8 cellular contexts compared by ENCODE assay signal in genomic region chr12:77325505-77325904, GRCh38.
DNase-seq lines count a peak whose midpoint lies in the region; ATAC-seq and TF ChIP-seq lines count a peak whose summit lies in the region.

No MANE protein-coding gene starts in this region.

- TF ChIP-seq CTCF in HEK293 (tag by site-specific recombination; IDR thresholded peaks at IDR 0.05): no peak

- no peaks in the 10 kb centered on the region for H3K9me3 ChIP-seq in HEK293 (ENCODE audit: control insufficient read depth, insufficient read depth, low read depth, low read length)

- H3K27me3 Mint-ChIP-seq in dendritic cell treated with granulocyte-macrophage colony-stimulating factor and Interleukin-4, amounts not matched to agents 40 ng/mL and 50 ng/mL, for 4 days: peaks cover 40% of the 10 kb centered on the region
- H3K27me3 Mint-ChIP-seq in naive B cell: peaks cover 60 to 66% (median 64%) of the 10 kb centered on the region in 3 donors

- CTCF ChIA-PET in HEK293 (lab: Yijun Ruan, JAX): interaction anchor here (0.7 to 3.8 kb wide), 2 partner anchors 10 to 1177 kb away, joined by 3 to 13 read pairs; no protein-coding TSS in a partner anchor

- peaks cover 17% of the 10 kb centered on the region for H3K4me1 Mint-ChIP-seq in dendritic cell treated with granulocyte-macrophage colony-stimulating factor and Interleukin-4, amounts not matched to agents 40 ng/mL and 50 ng/mL, for 4 days (ENCODE audit: low read depth)
- H3K4me1 Mint-ChIP-seq in naive B cell: peaks cover 8 to 15% (median 14%) of the 10 kb centered on the region in 3 donors

- no peaks in the 10 kb centered on the region for H3K36me3 Mint-ChIP-seq in dendritic cell treated with granulocyte-macrophage colony-stimulating factor and Interleukin-4, amounts not matched to agents 40 ng/mL and 50 ng/mL, for 4 days (ENCODE audit: low read depth)
- H3K36me3 Mint-ChIP-seq in naive B cell: peaks cover 0 to 10% of the 10 kb centered on the region in 2 donors

- H3K9me3 Mint-ChIP-seq in dendritic cell treated with granulocyte-macrophage colony-stimulating factor and Interleukin-4, amounts not matched to agents 40 ng/mL and 50 ng/mL, for 4 days: no peaks in the 10 kb centered on the region
- no peaks in the 10 kb centered on the region for H3K9me3 Mint-ChIP-seq in naive B cell

- H3K27ac ChIP-seq in HEK293 (ENCODE audit: extremely low read depth, low read depth, low read length): no peak overlapping the region

- peak overlapping the region; percentile 56 for H3K4me3 ChIP-seq in HEK293 (ENCODE audit: low read depth, low read length)

- POLR2A ChIA-PET in HEK293 (lab: Yijun Ruan, JAX): no interaction called here

- no peaks in the 10 kb centered on the region for H3K36me3 ChIP-seq in HEK293 (ENCODE audit: control insufficient read depth in 2 of 2, insufficient read depth in 1 of 2, low read length in 2 of 2)

- H3K27ac Mint-ChIP-seq in dendritic cell treated with granulocyte-macrophage colony-stimulating factor and Interleukin-4, amounts not matched to agents 40 ng/mL and 50 ng/mL, for 4 days: no peak overlapping the region
- no peak overlapping the region for H3K27ac Mint-ChIP-seq in naive B cell

- H3K4me1 ChIP-seq in HEK293 (ENCODE audit: control insufficient read depth, insufficient read depth, low read length): no peaks in the 10 kb centered on the region

- DNase-seq in AG08395 (ENCODE audit: low spot score): peak; percentile 24
- DNase-seq in naive B cell: no peak
- no peak for DNase-seq in HT-29 (ENCODE audit: low spot score)
- no peak for DNase-seq in HPDE6-E6E7 (ENCODE audit: extremely low spot score)
- DNase-seq in dermis blood vessel endothelial cell: no peak

- intact Hi-C loops in dendritic cell treated with granulocyte-macrophage colony-stimulating factor and Interleukin-4, amounts not matched to agents 40 ng/mL and 50 ng/mL, for 4 days (cut with micrococcal nuclease): no loop called here

- H3K4me3 Mint-ChIP-seq in dendritic cell treated with granulocyte-macrophage colony-stimulating factor and Interleukin-4, amounts not matched to agents 40 ng/mL and 50 ng/mL, for 4 days: peak overlapping the region; percentile 79
- peak overlapping the region in 6 of 8 donors; percentile 53 to 84 (median 73) for H3K4me3 Mint-ChIP-seq in naive B cell

- ATAC-seq in naive B cell (ENCODE audit: low read depth in 2 of 2): no peak
- no peak for ATAC-seq in GM19455 (IDR thresholded peaks at IDR 0.05; ENCODE audit: unreplicated experiment)

TF ChIP-seq in HEK293, 187 proteins besides CTCF, POLR2A, EP300 and RAD21:
- TF ChIP-seq ZBTB8A (tag by site-specific recombination; IDR thresholded peaks at IDR 0.05) (no peak), GLIS2 (tag by site-specific recombination; IDR thresholded peaks at IDR 0.05) (peak; percentile 66), PRDM1 (tag by site-specific recombination; IDR thresholded peaks at IDR 0.05) (peak; percentile 92), ZNF366 (tag by site-specific recombination; conservative IDR thresholded peaks at IDR 0.05) (peak; percentile 55; the same call in 1 of the 2 replicates)
